Comparison of ENCODE assay signal across 1 cellular context in the genomic region with DNA sequence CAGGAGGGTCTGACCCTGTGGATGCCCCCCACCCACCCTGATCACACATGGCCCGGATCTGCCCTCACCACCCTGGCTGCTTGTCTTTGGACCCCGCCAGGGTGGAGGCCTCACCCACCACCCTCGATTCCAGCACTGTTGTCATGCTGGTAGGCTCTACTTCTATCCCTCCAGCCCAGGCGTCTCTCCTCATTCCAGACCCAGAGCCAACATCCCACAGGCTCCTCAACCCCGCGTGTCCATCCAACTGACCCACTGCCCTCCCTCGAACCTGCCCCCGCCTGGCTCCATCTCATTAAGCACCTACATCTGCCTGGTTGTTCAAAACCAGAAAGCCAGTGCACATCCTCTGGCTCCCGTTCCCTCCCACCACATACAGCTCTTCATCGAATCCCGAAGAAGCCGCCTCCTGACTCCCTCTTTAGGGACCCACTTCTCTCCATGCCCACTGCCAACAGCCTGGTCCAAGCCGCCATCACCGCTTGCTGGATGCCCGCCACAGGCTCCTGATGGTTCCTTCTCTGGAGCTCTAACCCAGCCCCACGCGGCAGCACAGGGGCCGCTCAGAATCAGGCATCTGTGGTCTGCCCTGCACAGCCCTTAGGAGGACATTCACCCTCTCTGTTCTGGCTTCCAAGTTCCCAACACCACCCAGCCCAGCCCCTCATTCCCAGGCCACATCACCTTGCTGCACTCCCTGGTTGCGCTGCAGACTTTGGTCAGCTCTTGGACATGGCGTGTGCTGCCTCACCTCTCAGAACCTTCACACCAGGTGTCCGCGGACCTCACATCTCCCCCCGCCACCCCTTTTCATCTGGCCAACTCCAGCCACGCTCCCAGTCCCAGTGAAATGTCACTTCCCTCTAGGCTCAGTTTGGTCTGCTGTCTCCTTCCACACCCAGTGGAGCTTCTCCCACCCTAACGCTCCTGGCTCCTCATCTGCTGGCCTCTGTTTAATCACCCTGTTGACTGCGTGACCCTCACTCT.
TF ChIP-seq lines count a peak whose summit lies in the region.

No MANE protein-coding gene starts in this region.

TF ChIP-seq in K562, 482 proteins besides CTCF, POLR2A, EP300 and RAD21:
- TF ChIP-seq ZNF124 (CRISPR knock-in tag; IDR thresholded peaks at IDR 0.05) (no peak), CREB1 (IDR thresholded peaks at IDR 0.05) (no peak), CREB1 (CRISPR knock-in tag; IDR thresholded peaks at IDR 0.05) (no peak), ZNF586 (CRISPR knock-in tag; conservative IDR thresholded peaks at IDR 0.05) (no peak), ZKSCAN1 (IDR thresholded peaks at IDR 0.05; ENCODE audit: low read depth, low read length) (no peak), SAFB (IDR thresholded peaks at IDR 0.05; ENCODE audit: borderline replicate concordance, low read depth, low read length) (no peak)
- TF ChIP-seq, protein P1, sequence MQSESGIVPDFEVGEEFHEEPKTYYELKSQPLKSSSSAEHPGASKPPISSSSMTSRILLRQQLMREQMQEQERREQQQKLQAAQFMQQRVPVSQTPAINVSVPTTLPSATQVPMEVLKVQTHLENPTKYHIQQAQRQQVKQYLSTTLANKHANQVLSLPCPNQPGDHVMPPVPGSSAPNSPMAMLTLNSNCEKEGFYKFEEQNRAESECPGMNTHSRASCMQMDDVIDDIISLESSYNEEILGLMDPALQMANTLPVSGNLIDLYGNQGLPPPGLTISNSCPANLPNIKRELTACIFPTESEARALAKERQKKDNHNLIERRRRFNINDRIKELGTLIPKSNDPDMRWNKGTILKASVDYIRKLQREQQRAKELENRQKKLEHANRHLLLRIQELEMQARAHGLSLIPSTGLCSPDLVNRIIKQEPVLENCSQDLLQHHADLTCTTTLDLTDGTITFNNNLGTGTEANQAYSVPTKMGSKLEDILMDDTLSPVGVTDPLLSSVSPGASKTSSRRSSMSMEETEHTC (IDR thresholded peaks at IDR 0.05): no peak
- TF ChIP-seq, protein P2, sequence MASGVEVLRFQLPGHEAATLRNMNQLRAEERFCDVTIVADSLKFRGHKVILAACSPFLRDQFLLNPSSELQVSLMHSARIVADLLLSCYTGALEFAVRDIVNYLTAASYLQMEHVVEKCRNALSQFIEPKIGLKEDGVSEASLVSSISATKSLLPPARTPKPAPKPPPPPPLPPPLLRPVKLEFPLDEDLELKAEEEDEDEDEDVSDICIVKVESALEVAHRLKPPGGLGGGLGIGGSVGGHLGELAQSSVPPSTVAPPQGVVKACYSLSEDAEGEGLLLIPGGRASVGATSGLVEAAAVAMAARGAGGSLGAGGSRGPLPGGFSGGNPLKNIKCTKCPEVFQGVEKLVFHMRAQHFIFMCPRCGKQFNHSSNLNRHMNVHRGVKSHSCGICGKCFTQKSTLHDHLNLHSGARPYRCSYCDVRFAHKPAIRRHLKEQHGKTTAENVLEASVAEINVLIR (CRISPR knock-in tag; IDR thresholded peaks at IDR 0.05): no peak
